In the genomic region with DNA sequence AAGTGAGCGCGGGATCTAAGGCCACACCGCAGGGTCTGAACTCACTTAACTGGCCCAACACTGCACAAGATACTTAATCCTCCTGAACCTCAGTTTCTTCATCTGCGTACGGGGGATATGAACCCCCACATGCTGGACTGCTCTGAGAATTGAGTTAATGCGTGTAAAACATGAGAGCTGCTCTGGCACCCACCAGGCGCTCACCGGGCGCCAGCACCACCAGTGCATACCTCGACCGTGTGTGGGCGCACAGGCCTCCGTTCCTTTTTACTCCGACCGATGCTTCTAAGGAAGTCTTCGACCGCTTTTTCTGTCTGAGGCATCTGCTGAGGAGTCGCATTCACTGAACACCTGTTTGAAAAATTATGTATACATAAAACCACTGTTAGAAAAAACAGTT, we compare ENCODE assay signal across 31 cellular contexts.
"Had no signal": no experiment of that assay in that cellular context is flagged by ENCODE, and none has a peak within 500 bp of the region (broad histone marks: within the 10 kb centered on the region; RNA-seq: fewer than 3 reads in every experiment).

No MANE protein-coding gene starts in this region.

- H3K36me3 ChIP-seq: uterus had no signal

- H3K4me3 Mint-ChIP-seq: naive thymus-derived CD4-positive, alpha-beta T cell; natural killer cell; nephron progenitor cell; neural crest cell; stimulated activated memory B cell treated with anti-CD40 and anti-IgM and Interleukin-4, amounts not matched to agents 10 μg/mL and 1 μg/mL and 100 μg/mL, for 72 hours; stimulated activated naive CD8-positive, alpha-beta T cell treated with anti-CD3 and anti-CD28 coated beads, Interleukin-15, amount 100 ng/mL, for 72 hours; type B pancreatic cell had no signal

- H3K4me3 ChIP-seq: pancreas, psoas muscle, right lobe of liver, skin epidermis, smooth muscle cell, spleen, suprapubic skin, testis, tibial artery, transverse colon, upper lobe of right lung, uterus had no signal

- H3K27ac ChIP-seq: neutrophil, pancreas, psoas muscle, right lobe of liver, skin epidermis, spleen, suprapubic skin, testis, tibial artery, transverse colon, upper lobe of right lung, uterus had no signal

- H3K4me1 Mint-ChIP-seq: naive thymus-derived CD4-positive, alpha-beta T cell; neural crest cell; stimulated activated memory B cell treated with anti-CD40 and anti-IgM and Interleukin-4, amounts not matched to agents 10 μg/mL and 1 μg/mL and 100 μg/mL, for 72 hours; stimulated activated naive CD8-positive, alpha-beta T cell treated with anti-CD3 and anti-CD28 coated beads, Interleukin-15, amount 100 ng/mL, for 72 hours had no signal

- H3K9me3 ChIP-seq: neutrophil, pancreas, psoas muscle, right lobe of liver, spleen, suprapubic skin, testis, tibial artery, transverse colon, upper lobe of right lung, uterus had no signal

- H3K4me1 ChIP-seq: pancreas, psoas muscle, right lobe of liver, spleen, testis, upper lobe of right lung, uterus had no signal

- H3K27ac Mint-ChIP-seq: naive thymus-derived CD4-positive, alpha-beta T cell; natural killer cell; nephron progenitor cell; progenitor cell of endocrine pancreas; stimulated activated memory B cell treated with anti-CD40 and anti-IgM and Interleukin-4, amounts not matched to agents 10 μg/mL and 1 μg/mL and 100 μg/mL, for 72 hours; stimulated activated naive CD8-positive, alpha-beta T cell treated with anti-CD3 and anti-CD28 coated beads, Interleukin-15, amount 100 ng/mL, for 72 hours; type B pancreatic cell had no signal

- H3K27me3 ChIP-seq: neutrophil, pancreas, right lobe of liver, spleen, suprapubic skin, testis, tibial artery, transverse colon, upper lobe of right lung, uterus had no signal

- H3K9me3 Mint-ChIP-seq: naive thymus-derived CD4-positive, alpha-beta T cell; natural killer cell; nephron progenitor cell; neural crest cell; stimulated activated memory B cell treated with anti-CD40 and anti-IgM and Interleukin-4, amounts not matched to agents 10 μg/mL and 1 μg/mL and 100 μg/mL, for 72 hours; stimulated activated naive CD8-positive, alpha-beta T cell treated with anti-CD3 and anti-CD28 coated beads, Interleukin-15, amount 100 ng/mL, for 72 hours; type B pancreatic cell had no signal

- ATAC-seq: naive thymus-derived CD4-positive, alpha-beta T cell; natural killer cell; pancreas; psoas muscle; right cardiac atrium; right lobe of liver; stimulated activated memory B cell treated with anti-CD40 and anti-IgM and Interleukin-4, amounts not matched to agents 10 μg/mL and 1 μg/mL and 100 μg/mL, for 72 hours; stimulated activated naive CD8-positive, alpha-beta T cell treated with anti-CD3 and anti-CD28 coated beads, Interleukin-15, amount 100 ng/mL, for 72 hours; stimulated activated naive CD8-positive, alpha-beta T cell treated with anti-CD3 and anti-CD28 coated beads, Interleukin-15, Interleukin-2, amounts not matched to agents 100 U/mL and 50 U/mL, for 24 hours; upper lobe of right lung had no signal

- DNase-seq: naive thymus-derived CD4-positive, alpha-beta T cell; natural killer cell; nephron progenitor cell; nucleus accumbens; pancreas; psoas muscle; right cardiac atrium; right lobe of liver; spleen; stimulated activated CD4-positive, alpha-beta T cell treated with anti-CD3 and anti-CD28 coated beads, Interleukin-12 subunit alpha, Interleukin-12 subunit beta, amount 100 ng/mL, for 4 hours; stimulated activated CD4-positive, alpha-beta T cell treated with anti-CD3 and anti-CD28 coated beads, Interleukin-1b, Interleukin-23, amount 100 ng/mL, for 48 hours; stimulated activated CD4-positive, alpha-beta T cell treated with anti-CD3 and anti-CD28 coated beads, Interleukin-4, amount 100 ng/mL, for 1 hour; stimulated activated CD4-positive, alpha-beta T cell treated with anti-CD3 and anti-CD28 coated beads, Interleukin-4, amount 100 ng/mL, for 4 hours; stimulated activated CD8-positive, alpha-beta memory T cell treated with anti-CD3 and anti-CD28 coated beads, Interleukin-4, amount 100 ng/mL, for 48 hours; stimulated activated naive CD4-positive, alpha-beta T cell; stimulated activated naive CD8-positive, alpha-beta T cell treated with anti-CD3 and anti-CD28 coated beads, Interleukin-15, amount 100 ng/mL, for 72 hours; stimulated activated naive CD8-positive, alpha-beta T cell treated with anti-CD3 and anti-CD28 coated beads, Interleukin-15, Interleukin-2, amounts not matched to agents 100 U/mL and 50 U/mL, for 24 hours; substantia nigra; testis; tibial artery; transverse colon; upper lobe of right lung; uterus had no signal

- H3K27me3 Mint-ChIP-seq: naive thymus-derived CD4-positive, alpha-beta T cell; progenitor cell of endocrine pancreas; stimulated activated memory B cell treated with anti-CD40 and anti-IgM and Interleukin-4, amounts not matched to agents 10 μg/mL and 1 μg/mL and 100 μg/mL, for 72 hours; stimulated activated naive CD8-positive, alpha-beta T cell treated with anti-CD3 and anti-CD28 coated beads, Interleukin-15, amount 100 ng/mL, for 72 hours; type B pancreatic cell had no signal
